ENCODE assay signal across 19 cellular contexts in the genomic region with DNA sequence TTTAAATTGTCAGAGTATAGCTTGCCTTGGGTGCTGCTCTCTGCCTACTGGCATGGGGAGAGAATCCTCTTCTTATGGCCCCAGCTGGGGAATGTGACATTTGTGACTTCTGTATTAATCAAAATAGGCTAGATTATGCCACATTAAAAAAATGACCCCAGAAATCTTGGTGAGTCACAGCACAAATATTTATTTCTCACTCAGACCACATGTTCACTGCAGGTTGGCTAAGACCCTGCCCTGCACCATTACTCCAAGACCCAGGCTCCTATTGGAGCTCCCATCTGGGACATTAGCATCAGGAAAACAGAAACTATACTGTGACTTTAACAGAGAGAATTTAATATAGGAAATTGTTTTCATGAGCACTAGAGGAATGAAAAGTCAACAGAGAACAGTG. TPM values are rescaled to one million over a fixed set of nuclear protein-coding genes. Genes with fewer than 3 reads are reported as not detected.
DNase-seq lines count a peak whose midpoint lies in the region; ATAC-seq and TF ChIP-seq lines count a peak whose summit lies in the region.
"Had no signal": no experiment of that assay in that cellular context is flagged by ENCODE, and none has a peak within 500 bp of the region (broad histone marks: within the 10 kb centered on the region; RNA-seq: fewer than 3 reads in every experiment).

No MANE protein-coding gene starts in this region.

- TF ChIP-seq CTCF in astrocyte of the spinal cord (IDR thresholded peaks at IDR 0.05; ENCODE audit: low read depth, low read length), result no peak

- DNase-seq in EH (ENCODE audit: low read depth) (peak; percentile 16), HT1080 (ENCODE audit: low read depth) (peak; percentile 26), astrocyte of the spinal cord (ENCODE audit: low read depth, low spot score) (peak; percentile 27), renal cortical epithelial cell (ENCODE audit: low read depth) (peak; percentile 60), SHP77 treated with DMSO at 0.1 percent for 48 hours (lab: John Stamatoyannopoulos, UW) (no peak), sciatic nerve (ENCODE audit: low spot score) (no peak), posterior vena cava (ENCODE audit: low spot score) (no peak)
- DNase-seq in stimulated activated CD4-positive, alpha-beta T cell treated with anti-CD3 and anti-CD28 coated beads, Interleukin-2, amount 100 ng/mL, for 48 hours, result no peak
- DNase-seq: BE2C; Calu3; CD4-positive, alpha-beta memory T cell; H7; KBM-7; NCI-H1694; NCI-H510A treated with DMSO at 0.1 percent for 48 hours; NCI-H82 had no signal

- intact Hi-C loops in sciatic nerve (cut with DNase I), result no loop called here
- intact Hi-C loops in posterior vena cava (cut with DNase I), result no loop called here

- ATAC-seq in sciatic nerve, result no peak
- ATAC-seq: Panc1, Right ventricle myocardium inferior had no signal

- H3K4me3 ChIP-seq in astrocyte of the spinal cord (ENCODE audit: low read depth, low read length), result no peak overlapping the region
- H3K4me3 ChIP-seq: SK-N-MC had no signal

- in situ Hi-C loops in astrocyte of the spinal cord (cut with HindIII; ENCODE audit: low sequenced_read_pairs), result no loop called here

RNA-seq across cellular contexts. Expression of a gene that starts 16.6 kb away (rescaled TPM):
- 2.0 and 3.1 TPM in 2 replicates for total RNA-seq in HT1080 (2014; rRNA removed; shearing (Covaris generic))
- polyA plus RNA-seq in HT1080 (2015; cell fraction: cytosol; rRNA removed), result 2.9 and 3.7 TPM in 2 replicates
- 6.2 and 9.2 TPM in 2 replicates for polyA plus RNA-seq in HT1080 (2015; cell fraction: nucleus; rRNA removed)
- total RNA-seq in renal cortical epithelial cell (0.52 and 5.2 TPM in 2 replicates), sciatic nerve (5.3 TPM), posterior vena cava (1 to 10 TPM; 2.5 to 2.6 TPM)

Comparison
In these comparisons a context has a peak if more than half of its experiments do, and no peak if none do; other contexts are left out.
1. DNase-seq: peak in EH (single experiment), HT1080 (single experiment), astrocyte of the spinal cord (single experiment) and renal cortical epithelial cell (single experiment); none in SHP77 treated with DMSO at 0.1 percent for 48 hours (single experiment), stimulated activated CD4-positive, alpha-beta T cell treated with anti-CD3 and anti-CD28 coated beads, Interleukin-2, amount 100 ng/mL, for 48 hours (0 of 2), sciatic nerve (single experiment) and posterior vena cava (single experiment).